ENCODE assay signal across 17 cellular contexts in the genomic region with DNA sequence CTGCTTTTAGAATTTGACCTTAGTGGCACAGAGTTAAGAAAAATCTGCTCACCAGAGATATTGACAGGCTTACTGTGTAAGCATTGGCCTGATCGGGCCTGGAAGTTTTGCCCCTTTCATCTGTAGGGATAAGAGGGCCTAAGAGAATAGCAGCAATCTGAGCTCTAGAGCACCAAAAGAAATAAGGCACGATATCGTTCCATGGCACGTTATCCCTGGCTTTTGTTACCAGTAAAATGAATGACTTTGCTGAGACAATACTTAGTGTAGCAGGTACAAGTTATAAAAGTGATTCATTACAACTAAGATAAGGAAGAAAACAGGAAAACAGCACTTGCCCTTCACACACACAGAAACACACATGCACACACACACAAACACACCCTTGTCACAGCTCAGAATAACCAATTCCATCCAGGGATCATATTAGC. TPM values are rescaled to one million over a fixed set of nuclear protein-coding genes. Genes with fewer than 3 reads are reported as not detected.
A peak's percentile ranks its signal among the peaks of the same experiment; 100 is the strongest.
DNase-seq lines count a peak whose midpoint lies in the region; TF ChIP-seq lines count a peak whose summit lies in the region.
"Had no signal": no experiment of that assay in that cellular context is flagged by ENCODE, and none has a peak within 500 bp of the region (broad histone marks: within the 10 kb centered on the region; RNA-seq: fewer than 3 reads in every experiment).

No MANE protein-coding gene starts in this region.

- H3K9me2 ChIP-seq in GM23248 (ENCODE audit: insufficient read depth) (no peaks in the 10 kb centered on the region), hepatocyte (replicated peaks; ENCODE audit: insufficient read depth) (no peaks in the 10 kb centered on the region)

- WGBS in GM23248 (ENCODE audit: low coverage in 1 of 2, low lambda C conversion rate in 2 of 2, missing lambda C conversion rate in 2 of 2), 2 experiments: 45 to 47% methylated on average over 4 of the region's 4 CpGs
- WGBS in hepatocyte (ENCODE audit: low lambda C conversion rate, missing lambda C conversion rate): 85% methylated on average over 4 of the region's 4 CpGs

- POLR2A ChIA-PET in MCF 10A (lab: Yijun Ruan, JAX): interaction anchor here (0.7 to 1.4 kb wide), 5 partner anchors 22 to 397 kb away, joined by 3 read pairs; no protein-coding TSS in a partner anchor

- peaks cover 46% of the 10 kb centered on the region for H3K4me1 Mint-ChIP-seq in MCF 10A (ENCODE audit: insufficient read depth, unreplicated experiment)

- H3K9me3 ChIP-seq in GM23248 (ENCODE audit: low read depth) (no peaks in the 10 kb centered on the region), hepatocyte (ENCODE audit: low read depth) (no peaks in the 10 kb centered on the region), stomach smooth muscle (ENCODE audit: control insufficient read depth in 2 of 2, low read length in 2 of 2) (no peaks in the 10 kb centered on the region)
- H3K9me3 ChIP-seq: upper lobe of left lung had no signal

- peaks cover 97% of the 10 kb centered on the region for H3F3A ChIP-seq in GM23248 (ENCODE audit: insufficient read depth)

- CTCF ChIA-PET in MCF 10A (lab: Yijun Ruan, JAX): interaction anchor here (0.8 to 8.4 kb wide), 6 partner anchors 23 to 769 kb away, joined by 3 to 141 read pairs (median 4); no protein-coding TSS in a partner anchor

- H3K9ac ChIP-seq in GM23248 (peak overlapping the region; percentile 89), stomach smooth muscle (ENCODE audit: low read length in 2 of 2) (peak overlapping the region in 1 of 2 donors; percentile 29)

- in situ Hi-C loops in GM23248 (cut with MboI): no loop called here

- H3K27me3 ChIP-seq in GM23248 (replicated peaks; ENCODE audit: insufficient read depth) (no peaks in the 10 kb centered on the region), hepatocyte (no peaks in the 10 kb centered on the region), stomach smooth muscle (ENCODE audit: control insufficient read depth in 1 of 2, insufficient read depth in 2 of 2, low read length in 2 of 2) (no peaks in the 10 kb centered on the region)
- H3K27me3 ChIP-seq: upper lobe of left lung had no signal

- peaks cover 97% of the 10 kb centered on the region for H3K36me3 Mint-ChIP-seq in MCF 10A (ENCODE audit: insufficient read depth, unreplicated experiment)
- H3K36me3 Mint-ChIP-seq: activated naive CD8-positive, alpha-beta T cell treated with anti-CD3 and anti-CD28 coated beads, Interleukin-2, amount 10 ng/mL, durations not matched to agents 7 days and 5 days; CD4-positive, CD25-positive, alpha-beta regulatory T cell; IgD-negative memory B cell had no signal

- BruUV-seq in MCF 10A (replicated peaks; lab: Mats Ljungman, UMichigan): no TSS peak

- TF ChIP-seq CTCF in MCF 10A (IDR thresholded peaks at IDR 0.05; ENCODE audit: unreplicated experiment) (no peak), hepatocyte (IDR thresholded peaks at IDR 0.05; ENCODE audit: poor library complexity) (no peak)

- intact Hi-C loops in MCF 10A (cut with micrococcal nuclease): no loop called here

- H3K27ac ChIP-seq in GM23248 (peak overlapping the region; percentile 95), hepatocyte (no peak overlapping the region), stomach smooth muscle (ENCODE audit: low read length) (peak overlapping the region; percentile 96)
- H3K27ac ChIP-seq: PC-9 had no signal

- peak; percentile 49 for DNase-seq in GM23248
- no peak for DNase-seq in MCF 10A (ENCODE audit: unreplicated experiment)
- DNase-seq in hepatocyte (ENCODE audit: low spot score): no peak
- no peak for DNase-seq in activated CD8-positive, alpha-beta memory T cell treated with anti-CD3 and anti-CD28 coated beads, Interleukin-2, amount 50 U/mL, for 48 hours
- no peak for DNase-seq in kidney glomerular epithelial cell (lab: John Stamatoyannopoulos, UW)
- DNase-seq in HuH-7.5 (ENCODE audit: low spot score): no peak
- no peak for DNase-seq in Kasumi-1 (lab: John Stamatoyannopoulos, UW)
- DNase-seq: activated naive CD8-positive, alpha-beta T cell treated with anti-CD3 and anti-CD28 coated beads, Interleukin-2, amount 10 ng/mL, durations not matched to agents 7 days and 5 days; CD4-positive, CD25-positive, alpha-beta regulatory T cell; mesendoderm; NCI-H146; NCI-H510A; PC-9; T-helper 1 cell; upper lobe of left lung had no signal

- peak overlapping the region; percentile 75 for H3K4me2 ChIP-seq in GM23248 (ENCODE audit: unreplicated experiment)
- H3K4me2 ChIP-seq in hepatocyte: peak overlapping the region; percentile 81
- H3K4me2 ChIP-seq: PC-9 had no signal

- H4K20me1 ChIP-seq in GM23248 (ENCODE audit: insufficient read depth) (peaks cover 65% of the 10 kb centered on the region; the same call in 1 of the 2 replicates), hepatocyte (ENCODE audit: insufficient read depth, poor library complexity, severe bottlenecking) (peaks cover 17% of the 10 kb centered on the region)

- H3K4me1 ChIP-seq in GM23248 (ENCODE audit: insufficient read depth) (no peaks in the 10 kb centered on the region), hepatocyte (ENCODE audit: insufficient read depth) (peaks cover 8% of the 10 kb centered on the region), stomach smooth muscle (ENCODE audit: control insufficient read depth, insufficient read depth, low read length) (peaks cover 71% of the 10 kb centered on the region)

- H3K36me3 ChIP-seq in GM23248 (ENCODE audit: low read depth) (peaks cover 80% of the 10 kb centered on the region), hepatocyte (replicated peaks; ENCODE audit: insufficient read depth, low read depth) (no peaks in the 10 kb centered on the region), stomach smooth muscle (ENCODE audit: control insufficient read depth in 2 of 2, insufficient read depth in 2 of 2, low read length in 2 of 2) (peaks cover 68 to 97% of the 10 kb centered on the region in 2 donors)

- H3K4me3 Mint-ChIP-seq in MCF 10A (ENCODE audit: unreplicated experiment): peak overlapping the region; percentile 78
- H3K4me3 Mint-ChIP-seq: activated naive CD8-positive, alpha-beta T cell treated with anti-CD3 and anti-CD28 coated beads, Interleukin-2, amount 10 ng/mL, durations not matched to agents 7 days and 5 days; CD4-positive, CD25-positive, alpha-beta regulatory T cell; IgD-negative memory B cell had no signal

- H3K9me3 Mint-ChIP-seq in MCF 10A (ENCODE audit: unreplicated experiment): no peaks in the 10 kb centered on the region
- H3K9me3 Mint-ChIP-seq: activated naive CD8-positive, alpha-beta T cell treated with anti-CD3 and anti-CD28 coated beads, Interleukin-2, amount 10 ng/mL, durations not matched to agents 7 days and 5 days; CD4-positive, CD25-positive, alpha-beta regulatory T cell; IgD-negative memory B cell had no signal

- H3K79me2 ChIP-seq in GM23248 (ENCODE audit: insufficient read depth) (peaks cover 15% of the 10 kb centered on the region; the same call in 1 of the 2 replicates), hepatocyte (peaks cover 30% of the 10 kb centered on the region)

- H3K27me3 Mint-ChIP-seq in MCF 10A (ENCODE audit: insufficient read depth, unreplicated experiment): no peaks in the 10 kb centered on the region

- H3K4me3 ChIP-seq in GM23248 (peak overlapping the region; percentile 74), hepatocyte (no peak overlapping the region), stomach smooth muscle (ENCODE audit: low read length in 2 of 2) (peak overlapping the region in 1 of 2 donors; percentile 40)
- H3K4me3 ChIP-seq: PC-9 had no signal

- H3K27ac Mint-ChIP-seq in MCF 10A (ENCODE audit: low read depth, unreplicated experiment): peak overlapping the region; percentile 75
- H3K27ac Mint-ChIP-seq: activated naive CD8-positive, alpha-beta T cell treated with anti-CD3 and anti-CD28 coated beads, Interleukin-2, amount 10 ng/mL, durations not matched to agents 7 days and 5 days; CD4-positive, CD25-positive, alpha-beta regulatory T cell; IgD-negative memory B cell had no signal

- H2AFZ ChIP-seq in GM23248: no peak overlapping the region
- no peak overlapping the region for H2AFZ ChIP-seq in hepatocyte
- H2AFZ ChIP-seq: PC-9 had no signal

RNA-seq across cellular contexts. Expression of a gene that starts 5.0 kb away (rescaled TPM):
- 7,697 and 8,549 TPM in 2 replicates for total RNA-seq in GM23248 (2014; rRNA removed; shearing (Covaris generic))
- 2,858 and 2,877 TPM in 2 replicates for polyA plus RNA-seq in GM23248 (2016; fragmentation: Nextera tagmentation; extraction: Ambion mirVana)
- 103 and 393 TPM in 2 replicates for total RNA-seq in MCF 10A (2022)
- 191 and 220 TPM in 2 replicates for total RNA-seq in hepatocyte
- polyA plus RNA-seq in hepatocyte: 82.9 and 105 TPM in 2 replicates

Comparison
In these comparisons a context has a peak if more than half of its experiments do, and no peak if none do; other contexts are left out.
1. RNA of a gene that starts 5.0 kb away (total RNA-seq): 7,697 to 8,549 TPM in GM23248; 103 to 393 TPM in MCF 10A and 191 to 220 TPM in hepatocyte; every median in the first group is over 10 times any median in the second.